ENCODE assay signal across 20 cellular contexts in the genomic region with DNA sequence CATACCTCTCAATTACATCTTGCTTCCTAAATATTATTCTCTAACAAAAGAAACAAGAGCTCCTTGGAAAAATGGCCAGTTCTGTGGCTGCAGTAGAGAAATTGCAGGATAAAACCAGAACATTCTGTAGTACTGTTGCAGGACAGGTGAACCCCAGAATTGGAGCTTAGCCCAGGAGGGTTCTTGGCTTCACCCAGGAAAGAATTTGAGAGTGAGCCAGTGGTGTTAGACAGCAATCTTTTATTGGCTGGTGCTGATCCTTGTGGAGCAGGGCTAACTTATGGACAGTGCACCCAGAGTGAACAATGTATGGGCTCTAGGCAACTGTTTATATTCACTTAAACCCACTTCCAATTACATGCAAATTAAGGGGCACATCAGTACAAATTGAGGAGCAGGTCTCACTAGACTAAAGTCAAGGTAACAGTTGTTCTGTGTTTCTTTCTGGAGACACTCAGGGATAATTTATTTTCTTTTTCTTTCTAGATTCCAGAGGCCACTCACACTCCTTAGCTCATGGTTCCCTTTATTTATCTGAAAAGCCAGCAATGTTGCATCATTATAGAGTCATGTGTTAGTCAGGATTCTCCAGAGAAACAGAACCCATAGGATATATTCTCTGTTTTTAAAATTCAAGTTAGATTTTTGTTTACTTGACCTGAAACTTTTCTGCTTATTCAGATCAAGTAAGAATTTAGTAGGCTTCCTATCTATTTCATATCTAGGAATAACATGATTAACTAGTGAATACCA.
DNase-seq lines count a peak whose midpoint lies in the region; ATAC-seq and TF ChIP-seq lines count a peak whose summit lies in the region.
"Had no signal": no experiment of that assay in that cellular context is flagged by ENCODE, and none has a peak within 500 bp of the region (broad histone marks: within the 10 kb centered on the region; RNA-seq: fewer than 3 reads in every experiment).

No MANE protein-coding gene starts in this region.

- H4K20me1 ChIP-seq in PC-3 (ENCODE audit: low read length) = no peaks in the 10 kb centered on the region

- H3K9me2 ChIP-seq in PC-3 (replicated peaks; ENCODE audit: low read length) = no peaks in the 10 kb centered on the region

- H3K9me3 Mint-ChIP-seq in naive thymus-derived CD8-positive, alpha-beta T cell = peaks cover 0 to 15% (median 6%) of the 10 kb centered on the region in 9 donors
- H3K9me3 Mint-ChIP-seq: stimulated activated memory B cell treated with anti-CD40 and anti-IgM and Interleukin-4, amounts not matched to agents 10 μg/mL and 1 μg/mL and 100 μg/mL, for 72 hours had no signal

- no peaks in the 10 kb centered on the region for H3K79me2 ChIP-seq in PC-3 (ENCODE audit: low read length)

- BruUV-seq in PC-3 (replicated peaks; lab: Mats Ljungman, UMichigan) = no TSS peak

- no peak overlapping the region for H2AFZ ChIP-seq in PC-3 (ENCODE audit: low read length)

- POLR2A ChIA-PET in PC-3 (lab: Charles Lee; ENCODE audit: unreplicated experiment) = no interaction called here
- POLR2A ChIA-PET in naive thymus-derived CD8-positive, alpha-beta T cell (lab: Charles Lee) = no interaction called here

- H3K4me2 ChIP-seq in PC-3 (ENCODE audit: low read length) (no peak overlapping the region), skeletal muscle satellite cell (ENCODE audit: low read length) (peak overlapping the region; percentile 45)
- H3K4me2 ChIP-seq: KMS-11 had no signal

- no peak overlapping the region for H3K27ac ChIP-seq in PC-3 (ENCODE audit: low read length)
- H3K27ac ChIP-seq: KMS-11, suprapubic skin, uterus had no signal

- no peak overlapping the region for H3K27ac Mint-ChIP-seq in naive thymus-derived CD8-positive, alpha-beta T cell
- H3K27ac Mint-ChIP-seq: activated naive CD4-positive, alpha-beta T cell treated with anti-CD3 and anti-CD28 coated beads, Interleukin-2, amount 10 ng/mL, durations not matched to agents 7 days and 5 days; naive B cell; stimulated activated memory B cell treated with anti-CD40 and anti-IgM and Interleukin-4, amounts not matched to agents 10 μg/mL and 1 μg/mL and 100 μg/mL, for 72 hours had no signal

- in situ Hi-C loops in G401 (cut with HindIII; ENCODE audit: low sequenced_read_pairs) = no loop called here

- H3K36me3 Mint-ChIP-seq in naive thymus-derived CD8-positive, alpha-beta T cell = no peaks in the 10 kb centered on the region
- H3K36me3 Mint-ChIP-seq: activated naive CD4-positive, alpha-beta T cell treated with anti-CD3 and anti-CD28 coated beads, Interleukin-2, amount 10 ng/mL, durations not matched to agents 7 days and 5 days; naive B cell; stimulated activated memory B cell treated with anti-CD40 and anti-IgM and Interleukin-4, amounts not matched to agents 10 μg/mL and 1 μg/mL and 100 μg/mL, for 72 hours had no signal

- peak; percentile 55 for DNase-seq in G401 (ENCODE audit: low spot score)
- peak; percentile 27 for DNase-seq in PC-3
- peak; percentile 29 for DNase-seq in fibroblast of peridontal ligament (ENCODE audit: extremely low read depth)
- no peak for DNase-seq in naive thymus-derived CD8-positive, alpha-beta T cell
- no peak for DNase-seq in NCI-H2227 (lab: John Stamatoyannopoulos, UW; ENCODE audit: unreplicated experiment)
- DNase-seq: activated CD4-positive, alpha-beta T cell treated with anti-CD3 and anti-CD28 coated beads, Interleukin-2, amount 50 U/mL, for 1 hour; activated naive CD4-positive, alpha-beta T cell treated with anti-CD3 and anti-CD28 coated beads, Interleukin-2, amount 10 ng/mL, durations not matched to agents 7 days and 5 days; left colon; naive B cell; NCI-H1694 treated with DMSO at 0.1 percent for 48 hours; NCI-H69; nucleus accumbens; stimulated activated CD4-positive, alpha-beta T cell treated with anti-CD3 and anti-CD28 coated beads, Interleukin-2, amount 100 ng/mL, for 48 hours; T-helper 9 cell; uterus had no signal

- ATAC-seq in PC-3 = no peak
- ATAC-seq in naive thymus-derived CD8-positive, alpha-beta T cell = no peak
- ATAC-seq in GM21619 (IDR thresholded peaks at IDR 0.05; ENCODE audit: unreplicated experiment) = no peak
- ATAC-seq: left colon; stimulated activated memory B cell treated with anti-CD40 and anti-IgM and Interleukin-4, amounts not matched to agents 10 μg/mL and 1 μg/mL and 100 μg/mL, for 72 hours had no signal

- intact Hi-C loops in PC-3 (cut with micrococcal nuclease) = no loop called here

- H3K9ac ChIP-seq in PC-3 (ENCODE audit: low read length) (no peak overlapping the region), skeletal muscle satellite cell (ENCODE audit: low read depth, low read length) (peak overlapping the region; percentile 2)
- H3K9ac ChIP-seq: KMS-11 had no signal

- no peaks in the 10 kb centered on the region for H3F3A ChIP-seq in PC-3 (ENCODE audit: low read length, unreplicated experiment)

- H3K4me1 Mint-ChIP-seq in naive thymus-derived CD8-positive, alpha-beta T cell = no peaks in the 10 kb centered on the region
- H3K4me1 Mint-ChIP-seq: activated naive CD4-positive, alpha-beta T cell treated with anti-CD3 and anti-CD28 coated beads, Interleukin-2, amount 10 ng/mL, durations not matched to agents 7 days and 5 days; naive B cell; stimulated activated memory B cell treated with anti-CD40 and anti-IgM and Interleukin-4, amounts not matched to agents 10 μg/mL and 1 μg/mL and 100 μg/mL, for 72 hours had no signal

- no peak overlapping the region for H3K4me3 ChIP-seq in PC-3 (ENCODE audit: low read length)
- no peak overlapping the region for H3K4me3 ChIP-seq in skeletal muscle satellite cell (ENCODE audit: low read length)
- H3K4me3 ChIP-seq: suprapubic skin, uterus had no signal

- CTCF ChIA-PET in PC-3 (lab: Charles Lee) = no interaction called here

- no peak for TF ChIP-seq CTCF in PC-3 (conservative IDR thresholded peaks at IDR 0.05; ENCODE audit: low read depth, low read length)

- H3K27me3 ChIP-seq in PC-3 (ENCODE audit: low read length) (no peaks in the 10 kb centered on the region), skeletal muscle satellite cell (ENCODE audit: control insufficient read depth, insufficient read depth, low read length) (no peaks in the 10 kb centered on the region)
- H3K27me3 ChIP-seq: suprapubic skin, uterus had no signal

- H3K9me3 ChIP-seq in PC-3 (ENCODE audit: low read length) (no peaks in the 10 kb centered on the region), skeletal muscle satellite cell (replicated peaks; ENCODE audit: low read length) (no peaks in the 10 kb centered on the region)
- H3K9me3 ChIP-seq: suprapubic skin, uterus had no signal

- H3K4me1 ChIP-seq in PC-3 (ENCODE audit: insufficient read depth, low read length) (no peaks in the 10 kb centered on the region), skeletal muscle satellite cell (ENCODE audit: control insufficient read depth, insufficient read depth, low read length) (peaks cover 39% of the 10 kb centered on the region)
- H3K4me1 ChIP-seq: suprapubic skin, uterus had no signal

- no peaks in the 10 kb centered on the region for H3K27me3 Mint-ChIP-seq in naive thymus-derived CD8-positive, alpha-beta T cell
- H3K27me3 Mint-ChIP-seq: activated naive CD4-positive, alpha-beta T cell treated with anti-CD3 and anti-CD28 coated beads, Interleukin-2, amount 10 ng/mL, durations not matched to agents 7 days and 5 days; stimulated activated memory B cell treated with anti-CD40 and anti-IgM and Interleukin-4, amounts not matched to agents 10 μg/mL and 1 μg/mL and 100 μg/mL, for 72 hours had no signal

- no peak overlapping the region for H3K4me3 Mint-ChIP-seq in naive thymus-derived CD8-positive, alpha-beta T cell
- H3K4me3 Mint-ChIP-seq: activated naive CD4-positive, alpha-beta T cell treated with anti-CD3 and anti-CD28 coated beads, Interleukin-2, amount 10 ng/mL, durations not matched to agents 7 days and 5 days; naive B cell; stimulated activated memory B cell treated with anti-CD40 and anti-IgM and Interleukin-4, amounts not matched to agents 10 μg/mL and 1 μg/mL and 100 μg/mL, for 72 hours had no signal

- H3K36me3 ChIP-seq in PC-3 (ENCODE audit: low read depth, low read length) = no peaks in the 10 kb centered on the region
- no peaks in the 10 kb centered on the region for H3K36me3 ChIP-seq in skeletal muscle satellite cell (ENCODE audit: insufficient read depth, low read length)
- H3K36me3 ChIP-seq: suprapubic skin, uterus had no signal

Comparison
In these comparisons a context has a peak if more than half of its experiments do, and no peak if none do; other contexts are left out.
1. DNase-seq: peak in G401 (single experiment), PC-3 (single experiment) and fibroblast of peridontal ligament (single experiment); none in naive thymus-derived CD8-positive, alpha-beta T cell (0 of 10) and NCI-H2227 (single experiment).